Comparison of ENCODE assay signal across 9 cellular contexts in genomic region chr11:131005829-131006228, GRCh38.
"Had no signal": no experiment of that assay in that cellular context is flagged by ENCODE, and none has a peak within 500 bp of the region (broad histone marks: within the 10 kb centered on the region; RNA-seq: fewer than 3 reads in every experiment).

No MANE protein-coding gene starts in this region.

- H3K27ac ChIP-seq: GM23248 had no signal

- DNase-seq: GM23248, GOT3, H7, H9, HCEC 1CT, HFFc6 had no signal

- H3K4me3 ChIP-seq: GM23248, GM23338, HAP-1 had no signal

- ATAC-seq: GM23338, HCT116 had no signal

- H3K4me3 Mint-ChIP-seq: GM23338, H9, HFFc6 had no signal

- H3K27ac Mint-ChIP-seq: GM23338, H9, HFFc6 had no signal

- H3K4me2 ChIP-seq: GM23338 had no signal

- H2AFZ ChIP-seq: GM23248, GM23338 had no signal

- H3K4me1 ChIP-seq: HAP-1 had no signal

- H3K36me3 ChIP-seq: HAP-1 had no signal

- H3K9me3 ChIP-seq: HAP-1 had no signal

- H3K9me3 Mint-ChIP-seq: HFFc6 had no signal

- H3K9ac ChIP-seq: GM23248 had no signal

- H3K4me1 Mint-ChIP-seq: GM23338, H9 had no signal
